1 cellular context compared by ENCODE assay signal in the genomic region with DNA sequence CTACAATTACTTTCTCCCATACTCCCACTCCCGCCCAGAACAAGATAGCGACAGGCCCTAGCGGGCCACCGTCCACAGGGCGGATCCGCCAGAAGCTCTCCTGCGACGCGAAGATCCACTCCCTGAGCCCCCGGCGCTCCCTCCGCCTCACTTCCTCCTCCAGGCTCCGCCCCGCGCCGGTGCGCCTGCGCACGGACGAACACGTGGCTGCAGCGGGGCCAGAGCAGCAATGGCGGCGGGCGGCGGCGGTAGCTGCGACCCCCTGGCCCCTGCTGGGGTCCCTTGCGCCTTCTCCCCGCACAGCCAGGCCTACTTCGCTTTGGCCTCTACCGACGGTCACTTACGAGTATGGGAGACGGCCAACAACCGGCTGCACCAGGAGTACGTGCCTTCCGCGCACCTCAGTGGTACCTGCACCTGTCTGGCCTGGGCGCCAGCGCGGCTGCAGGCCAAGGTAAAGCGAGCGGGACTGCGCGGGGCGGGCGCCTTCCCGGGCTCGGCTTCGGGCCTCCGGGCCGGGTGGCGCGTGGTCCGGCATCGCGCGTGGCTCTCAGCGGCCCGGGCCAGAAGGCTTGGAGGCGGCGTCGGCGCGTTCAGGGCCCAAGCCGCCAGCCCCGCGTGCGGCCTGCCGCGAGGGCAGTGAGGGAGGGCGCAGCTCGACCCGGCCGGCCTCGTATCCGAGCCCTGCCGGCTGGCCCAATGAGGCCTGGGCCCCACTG.
A peak's percentile ranks its signal among the peaks of the same experiment; 100 is the strongest.
TF ChIP-seq lines count a peak whose summit lies in the region.

A gene with protein sequence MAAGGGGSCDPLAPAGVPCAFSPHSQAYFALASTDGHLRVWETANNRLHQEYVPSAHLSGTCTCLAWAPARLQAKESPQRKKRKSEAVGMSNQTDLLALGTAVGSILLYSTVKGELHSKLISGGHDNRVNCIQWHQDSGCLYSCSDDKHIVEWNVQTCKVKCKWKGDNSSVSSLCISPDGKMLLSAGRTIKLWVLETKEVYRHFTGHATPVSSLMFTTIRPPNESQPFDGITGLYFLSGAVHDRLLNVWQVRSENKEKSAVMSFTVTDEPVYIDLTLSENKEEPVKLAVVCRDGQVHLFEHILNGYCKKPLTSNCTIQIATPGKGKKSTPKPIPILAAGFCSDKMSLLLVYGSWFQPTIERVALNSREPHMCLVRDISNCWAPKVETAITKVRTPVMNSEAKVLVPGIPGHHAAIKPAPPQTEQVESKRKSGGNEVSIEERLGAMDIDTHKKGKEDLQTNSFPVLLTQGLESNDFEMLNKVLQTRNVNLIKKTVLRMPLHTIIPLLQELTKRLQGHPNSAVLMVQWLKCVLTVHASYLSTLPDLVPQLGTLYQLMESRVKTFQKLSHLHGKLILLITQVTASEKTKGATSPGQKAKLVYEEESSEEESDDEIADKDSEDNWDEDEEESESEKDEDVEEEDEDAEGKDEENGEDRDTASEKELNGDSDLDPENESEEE (plus strand): TSS at position 198 of the 719 bp plus-strand sequence. CDS start 32 bp downstream, at position 230.

TF ChIP-seq in HepG2, 621 proteins besides CTCF, POLR2A, EP300 and RAD21 (continued from another document and continues in another):
- TF ChIP-seq, protein P1, sequence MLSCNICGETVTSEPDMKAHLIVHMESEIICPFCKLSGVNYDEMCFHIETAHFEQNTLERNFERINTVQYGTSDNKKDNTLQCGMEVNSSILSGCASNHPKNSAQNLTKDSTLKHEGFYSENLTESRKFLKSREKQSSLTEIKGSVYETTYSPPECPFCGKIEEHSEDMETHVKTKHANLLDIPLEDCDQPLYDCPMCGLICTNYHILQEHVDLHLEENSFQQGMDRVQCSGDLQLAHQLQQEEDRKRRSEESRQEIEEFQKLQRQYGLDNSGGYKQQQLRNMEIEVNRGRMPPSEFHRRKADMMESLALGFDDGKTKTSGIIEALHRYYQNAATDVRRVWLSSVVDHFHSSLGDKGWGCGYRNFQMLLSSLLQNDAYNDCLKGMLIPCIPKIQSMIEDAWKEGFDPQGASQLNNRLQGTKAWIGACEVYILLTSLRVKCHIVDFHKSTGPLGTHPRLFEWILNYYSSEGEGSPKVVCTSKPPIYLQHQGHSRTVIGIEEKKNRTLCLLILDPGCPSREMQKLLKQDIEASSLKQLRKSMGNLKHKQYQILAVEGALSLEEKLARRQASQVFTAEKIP (CRISPR knock-in tag; IDR thresholded peaks at IDR 0.05; ENCODE audit: borderline replicate concordance): no peak
- TF ChIP-seq, protein P2, sequence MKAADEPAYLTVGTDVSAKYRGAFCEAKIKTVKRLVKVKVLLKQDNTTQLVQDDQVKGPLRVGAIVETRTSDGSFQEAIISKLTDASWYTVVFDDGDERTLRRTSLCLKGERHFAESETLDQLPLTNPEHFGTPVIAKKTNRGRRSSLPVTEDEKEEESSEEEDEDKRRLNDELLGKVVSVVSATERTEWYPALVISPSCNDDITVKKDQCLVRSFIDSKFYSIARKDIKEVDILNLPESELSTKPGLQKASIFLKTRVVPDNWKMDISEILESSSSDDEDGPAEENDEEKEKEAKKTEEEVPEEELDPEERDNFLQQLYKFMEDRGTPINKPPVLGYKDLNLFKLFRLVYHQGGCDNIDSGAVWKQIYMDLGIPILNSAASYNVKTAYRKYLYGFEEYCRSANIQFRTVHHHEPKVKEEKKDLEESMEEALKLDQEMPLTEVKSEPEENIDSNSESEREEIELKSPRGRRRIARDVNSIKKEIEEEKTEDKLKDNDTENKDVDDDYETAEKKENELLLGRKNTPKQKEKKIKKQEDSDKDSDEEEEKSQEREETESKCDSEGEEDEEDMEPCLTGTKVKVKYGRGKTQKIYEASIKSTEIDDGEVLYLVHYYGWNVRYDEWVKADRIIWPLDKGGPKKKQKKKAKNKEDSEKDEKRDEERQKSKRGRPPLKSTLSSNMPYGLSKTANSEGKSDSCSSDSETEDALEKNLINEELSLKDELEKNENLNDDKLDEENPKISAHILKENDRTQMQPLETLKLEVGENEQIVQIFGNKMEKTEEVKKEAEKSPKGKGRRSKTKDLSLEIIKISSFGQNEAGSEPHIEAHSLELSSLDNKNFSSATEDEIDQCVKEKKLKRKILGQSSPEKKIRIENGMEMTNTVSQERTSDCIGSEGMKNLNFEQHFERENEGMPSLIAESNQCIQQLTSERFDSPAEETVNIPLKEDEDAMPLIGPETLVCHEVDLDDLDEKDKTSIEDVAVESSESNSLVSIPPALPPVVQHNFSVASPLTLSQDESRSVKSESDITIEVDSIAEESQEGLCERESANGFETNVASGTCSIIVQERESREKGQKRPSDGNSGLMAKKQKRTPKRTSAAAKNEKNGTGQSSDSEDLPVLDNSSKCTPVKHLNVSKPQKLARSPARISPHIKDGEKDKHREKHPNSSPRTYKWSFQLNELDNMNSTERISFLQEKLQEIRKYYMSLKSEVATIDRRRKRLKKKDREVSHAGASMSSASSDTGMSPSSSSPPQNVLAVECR (CRISPR knock-in tag; IDR thresholded peaks at IDR 0.05; ENCODE audit: borderline replicate concordance): peak; percentile 96
- TF ChIP-seq RELA (CRISPR knock-in tag; IDR thresholded peaks at IDR 0.05): no peak
- peak; percentile 77 for TF ChIP-seq ZNF350 (CRISPR knock-in tag; IDR thresholded peaks at IDR 0.05; ENCODE audit: borderline replicate concordance, low read depth)
- peak; percentile 73; the same call in 1 of the 2 replicates for TF ChIP-seq ZBTB38 (CRISPR knock-in tag; IDR thresholded peaks at IDR 0.05)
- peak; percentile 89; the same call in 1 of the 2 replicates for TF ChIP-seq NFATC3 (CRISPR knock-in tag; IDR thresholded peaks at IDR 0.05)
- TF ChIP-seq, protein P3, sequence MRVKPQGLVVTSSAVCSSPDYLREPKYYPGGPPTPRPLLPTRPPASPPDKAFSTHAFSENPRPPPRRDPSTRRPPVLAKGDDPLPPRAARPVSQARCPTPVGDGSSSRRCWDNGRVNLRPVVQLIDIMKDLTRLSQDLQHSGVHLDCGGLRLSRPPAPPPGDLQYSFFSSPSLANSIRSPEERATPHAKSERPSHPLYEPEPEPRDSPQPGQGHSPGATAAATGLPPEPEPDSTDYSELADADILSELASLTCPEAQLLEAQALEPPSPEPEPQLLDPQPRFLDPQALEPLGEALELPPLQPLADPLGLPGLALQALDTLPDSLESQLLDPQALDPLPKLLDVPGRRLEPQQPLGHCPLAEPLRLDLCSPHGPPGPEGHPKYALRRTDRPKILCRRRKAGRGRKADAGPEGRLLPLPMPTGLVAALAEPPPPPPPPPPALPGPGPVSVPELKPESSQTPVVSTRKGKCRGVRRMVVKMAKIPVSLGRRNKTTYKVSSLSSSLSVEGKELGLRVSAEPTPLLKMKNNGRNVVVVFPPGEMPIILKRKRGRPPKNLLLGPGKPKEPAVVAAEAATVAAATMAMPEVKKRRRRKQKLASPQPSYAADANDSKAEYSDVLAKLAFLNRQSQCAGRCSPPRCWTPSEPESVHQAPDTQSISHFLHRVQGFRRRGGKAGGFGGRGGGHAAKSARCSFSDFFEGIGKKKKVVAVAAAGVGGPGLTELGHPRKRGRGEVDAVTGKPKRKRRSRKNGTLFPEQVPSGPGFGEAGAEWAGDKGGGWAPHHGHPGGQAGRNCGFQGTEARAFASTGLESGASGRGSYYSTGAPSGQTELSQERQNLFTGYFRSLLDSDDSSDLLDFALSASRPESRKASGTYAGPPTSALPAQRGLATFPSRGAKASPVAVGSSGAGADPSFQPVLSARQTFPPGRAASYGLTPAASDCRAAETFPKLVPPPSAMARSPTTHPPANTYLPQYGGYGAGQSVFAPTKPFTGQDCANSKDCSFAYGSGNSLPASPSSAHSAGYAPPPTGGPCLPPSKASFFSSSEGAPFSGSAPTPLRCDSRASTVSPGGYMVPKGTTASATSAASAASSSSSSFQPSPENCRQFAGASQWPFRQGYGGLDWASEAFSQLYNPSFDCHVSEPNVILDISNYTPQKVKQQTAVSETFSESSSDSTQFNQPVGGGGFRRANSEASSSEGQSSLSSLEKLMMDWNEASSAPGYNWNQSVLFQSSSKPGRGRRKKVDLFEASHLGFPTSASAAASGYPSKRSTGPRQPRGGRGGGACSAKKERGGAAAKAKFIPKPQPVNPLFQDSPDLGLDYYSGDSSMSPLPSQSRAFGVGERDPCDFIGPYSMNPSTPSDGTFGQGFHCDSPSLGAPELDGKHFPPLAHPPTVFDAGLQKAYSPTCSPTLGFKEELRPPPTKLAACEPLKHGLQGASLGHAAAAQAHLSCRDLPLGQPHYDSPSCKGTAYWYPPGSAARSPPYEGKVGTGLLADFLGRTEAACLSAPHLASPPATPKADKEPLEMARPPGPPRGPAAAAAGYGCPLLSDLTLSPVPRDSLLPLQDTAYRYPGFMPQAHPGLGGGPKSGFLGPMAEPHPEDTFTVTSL (CRISPR knock-in tag; IDR thresholded peaks at IDR 0.05; ENCODE audit: borderline replicate concordance): peak; percentile 12; the same call in 1 of the 2 replicates
- no peak for TF ChIP-seq POLR2AphosphoS2 (IDR thresholded peaks at IDR 0.05; ENCODE audit: low read depth, low read length)
- no peak; the same call in 1 of the 2 replicates for TF ChIP-seq ZBTB42 (CRISPR knock-in tag; IDR thresholded peaks at IDR 0.05)
- no peak for TF ChIP-seq THYN1 (CRISPR knock-in tag; IDR thresholded peaks at IDR 0.05; ENCODE audit: borderline replicate concordance, low read depth)
- no peak; the same call in 1 of the 2 replicates for TF ChIP-seq REXO4 (CRISPR knock-in tag; IDR thresholded peaks at IDR 0.05; ENCODE audit: borderline replicate concordance)
- TF ChIP-seq ZNF562 (CRISPR knock-in tag; IDR thresholded peaks at IDR 0.05; ENCODE audit: borderline replicate concordance): no peak
- TF ChIP-seq ZNF501 (CRISPR knock-in tag; IDR thresholded peaks at IDR 0.05): peak; percentile 90
- peak; percentile 97 for TF ChIP-seq ZNF274 (CRISPR knock-in tag; IDR thresholded peaks at IDR 0.05)
- TF ChIP-seq, protein P4, sequence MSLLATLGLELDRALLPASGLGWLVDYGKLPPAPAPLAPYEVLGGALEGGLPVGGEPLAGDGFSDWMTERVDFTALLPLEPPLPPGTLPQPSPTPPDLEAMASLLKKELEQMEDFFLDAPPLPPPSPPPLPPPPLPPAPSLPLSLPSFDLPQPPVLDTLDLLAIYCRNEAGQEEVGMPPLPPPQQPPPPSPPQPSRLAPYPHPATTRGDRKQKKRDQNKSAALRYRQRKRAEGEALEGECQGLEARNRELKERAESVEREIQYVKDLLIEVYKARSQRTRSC (CRISPR knock-in tag; IDR thresholded peaks at IDR 0.05; ENCODE audit: low read depth): 0 out of 2 replicates have a peak, but pooled peaks have one; percentile 16
- TF ChIP-seq ZSCAN20 (CRISPR knock-in tag; IDR thresholded peaks at IDR 0.05; ENCODE audit: borderline replicate concordance): no peak
- TF ChIP-seq SIX4 (CRISPR knock-in tag; IDR thresholded peaks at IDR 0.05): no peak; the same call in 1 of the 2 replicates
- TF ChIP-seq ELF4 (CRISPR knock-in tag; IDR thresholded peaks at IDR 0.05; ENCODE audit: borderline replicate concordance): peak; percentile 65; the same call in 1 of the 2 replicates
- TF ChIP-seq, protein P5, sequence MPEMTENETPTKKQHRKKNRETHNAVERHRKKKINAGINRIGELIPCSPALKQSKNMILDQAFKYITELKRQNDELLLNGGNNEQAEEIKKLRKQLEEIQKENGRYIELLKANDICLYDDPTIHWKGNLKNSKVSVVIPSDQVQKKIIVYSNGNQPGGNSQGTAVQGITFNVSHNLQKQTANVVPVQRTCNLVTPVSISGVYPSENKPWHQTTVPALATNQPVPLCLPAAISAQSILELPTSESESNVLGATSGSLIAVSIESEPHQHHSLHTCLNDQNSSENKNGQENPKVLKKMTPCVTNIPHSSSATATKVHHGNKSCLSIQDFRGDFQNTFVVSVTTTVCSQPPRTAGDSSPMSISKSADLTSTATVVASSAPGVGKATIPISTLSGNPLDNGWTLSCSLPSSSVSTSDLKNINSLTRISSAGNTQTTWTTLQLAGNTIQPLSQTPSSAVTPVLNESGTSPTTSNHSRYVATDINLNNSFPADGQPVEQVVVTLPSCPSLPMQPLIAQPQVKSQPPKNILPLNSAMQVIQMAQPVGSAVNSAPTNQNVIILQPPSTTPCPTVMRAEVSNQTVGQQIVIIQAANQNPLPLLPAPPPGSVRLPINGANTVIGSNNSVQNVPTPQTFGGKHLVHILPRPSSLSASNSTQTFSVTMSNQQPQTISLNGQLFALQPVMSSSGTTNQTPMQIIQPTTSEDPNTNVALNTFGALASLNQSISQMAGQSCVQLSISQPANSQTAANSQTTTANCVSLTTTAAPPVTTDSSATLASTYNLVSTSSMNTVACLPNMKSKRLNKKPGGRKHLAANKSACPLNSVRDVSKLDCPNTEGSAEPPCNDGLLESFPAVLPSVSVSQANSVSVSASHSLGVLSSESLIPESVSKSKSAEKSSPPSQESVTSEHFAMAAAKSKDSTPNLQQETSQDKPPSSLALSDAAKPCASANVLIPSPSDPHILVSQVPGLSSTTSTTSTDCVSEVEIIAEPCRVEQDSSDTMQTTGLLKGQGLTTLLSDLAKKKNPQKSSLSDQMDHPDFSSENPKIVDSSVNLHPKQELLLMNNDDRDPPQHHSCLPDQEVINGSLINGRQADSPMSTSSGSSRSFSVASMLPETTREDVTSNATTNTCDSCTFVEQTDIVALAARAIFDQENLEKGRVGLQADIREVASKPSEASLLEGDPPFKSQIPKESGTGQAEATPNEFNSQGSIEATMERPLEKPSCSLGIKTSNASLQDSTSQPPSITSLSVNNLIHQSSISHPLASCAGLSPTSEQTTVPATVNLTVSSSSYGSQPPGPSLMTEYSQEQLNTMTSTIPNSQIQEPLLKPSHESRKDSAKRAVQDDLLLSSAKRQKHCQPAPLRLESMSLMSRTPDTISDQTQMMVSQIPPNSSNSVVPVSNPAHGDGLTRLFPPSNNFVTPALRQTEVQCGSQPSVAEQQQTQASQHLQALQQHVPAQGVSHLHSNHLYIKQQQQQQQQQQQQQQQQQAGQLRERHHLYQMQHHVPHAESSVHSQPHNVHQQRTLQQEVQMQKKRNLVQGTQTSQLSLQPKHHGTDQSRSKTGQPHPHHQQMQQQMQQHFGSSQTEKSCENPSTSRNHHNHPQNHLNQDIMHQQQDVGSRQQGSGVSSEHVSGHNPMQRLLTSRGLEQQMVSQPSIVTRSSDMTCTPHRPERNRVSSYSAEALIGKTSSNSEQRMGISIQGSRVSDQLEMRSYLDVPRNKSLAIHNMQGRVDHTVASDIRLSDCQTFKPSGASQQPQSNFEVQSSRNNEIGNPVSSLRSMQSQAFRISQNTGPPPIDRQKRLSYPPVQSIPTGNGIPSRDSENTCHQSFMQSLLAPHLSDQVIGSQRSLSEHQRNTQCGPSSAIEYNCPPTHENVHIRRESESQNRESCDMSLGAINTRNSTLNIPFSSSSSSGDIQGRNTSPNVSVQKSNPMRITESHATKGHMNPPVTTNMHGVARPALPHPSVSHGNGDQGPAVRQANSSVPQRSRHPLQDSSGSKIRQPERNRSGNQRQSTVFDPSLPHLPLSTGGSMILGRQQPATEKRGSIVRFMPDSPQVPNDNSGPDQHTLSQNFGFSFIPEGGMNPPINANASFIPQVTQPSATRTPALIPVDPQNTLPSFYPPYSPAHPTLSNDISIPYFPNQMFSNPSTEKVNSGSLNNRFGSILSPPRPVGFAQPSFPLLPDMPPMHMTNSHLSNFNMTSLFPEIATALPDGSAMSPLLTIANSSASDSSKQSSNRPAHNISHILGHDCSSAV (CRISPR knock-in tag; IDR thresholded peaks at IDR 0.05; ENCODE audit: borderline replicate concordance): no peak
- peak; percentile 90; the same call in 1 of the 2 replicates for TF ChIP-seq ZBTB3 (CRISPR knock-in tag; IDR thresholded peaks at IDR 0.05; ENCODE audit: borderline replicate concordance, low read depth)
- peak; percentile 66 for TF ChIP-seq HCFC1 (IDR thresholded peaks at IDR 0.05; ENCODE audit: low read depth, low read length)
